Comparison of ENCODE assay signal across 18 cellular contexts in genomic region chr19:40581531-40581930, GRCh38. TPM values are rescaled to one million over a fixed set of nuclear protein-coding genes. Genes with fewer than 3 reads are reported as not detected.
DNase-seq lines count a peak whose midpoint lies in the region; ATAC-seq, FAIRE-seq and TF ChIP-seq lines count a peak whose summit lies in the region.
"Had no signal": no experiment of that assay in that cellular context is flagged by ENCODE, and none has a peak within 500 bp of the region (broad histone marks: within the 10 kb centered on the region; RNA-seq: fewer than 3 reads in every experiment).

No MANE protein-coding gene starts in this region.

- no peak for TF ChIP-seq CTCF in CD14-positive monocyte (IDR thresholded peaks at IDR 0.05)
- no peak for TF ChIP-seq CTCF in K562 (IDR thresholded peaks at IDR 0.05 in 2 of 3, conservative IDR thresholded peaks at IDR 0.05 in 1 of 3; ENCODE audit: insufficient read depth in 2 of 3, low read depth in 1 of 3, low read length in 3 of 3)
- no peak for TF ChIP-seq CTCF in neutrophil (IDR thresholded peaks at IDR 0.05)
- no peak for TF ChIP-seq CTCF in upper lobe of right lung (IDR thresholded peaks at IDR 0.05)

- no peak for TF ChIP-seq POLR2A in K562 (conservative IDR thresholded peaks at IDR 0.05)

- peak overlapping the region; percentile 95 to 100 (median 99) for H3K27ac Mint-ChIP-seq in CD14-positive monocyte
- H3K27ac Mint-ChIP-seq: CD4-positive, alpha-beta T cell had no signal

- CTCF ChIA-PET in K562 (lab: Yijun Ruan, JAX; ENCODE audit: low intra/inter-chr PET ratio) = no interaction called here

- no peaks in the 10 kb centered on the region for H3K9me1 ChIP-seq in K562 (ENCODE audit: control insufficient read depth, insufficient read depth, low read length)

- H3K27me3 Mint-ChIP-seq in CD14-positive monocyte (ENCODE audit: low read depth in 3 of 3) = no peaks in the 10 kb centered on the region
- H3K27me3 Mint-ChIP-seq: CD4-positive, alpha-beta T cell; CD8-positive, alpha-beta memory T cell had no signal

- H2AFZ ChIP-seq in K562 (ENCODE audit: low read depth, low read length) = no peak overlapping the region

- ATAC-seq in K562 (no peak), HG02885 (IDR thresholded peaks at IDR 0.05; ENCODE audit: poor library complexity, unreplicated experiment) (no peak), GM18519 (IDR thresholded peaks at IDR 0.05; ENCODE audit: low FRiP score, unreplicated experiment) (no peak), upper lobe of right lung (no peak)
- ATAC-seq: GM12878 had no signal

- no peak for DNase-seq in CD14-positive monocyte (ENCODE audit: low spot score)
- no peak for DNase-seq in K562 (ENCODE audit: extremely low read depth in 1 of 4, low spot score in 3 of 4)
- DNase-seq in upper lobe of right lung = no peak
- DNase-seq: CD4-positive, alpha-beta T cell; CD8-positive, alpha-beta memory T cell; DMS 273 treated with DMSO at 0.1 percent for 48 hours; DMS79; EL; GDM1; GOT3 had no signal

- whole genome bisulfite sequencing in K562 (ENCODE audit: insufficient coverage, low coverage, missing lambda C conversion rate) = 77% methylated on average over 5 of the region's 5 CpGs

- in situ Hi-C loops in K562 (cut with MboI) = no loop called here

- H3K27me3 ChIP-seq in K562 (ENCODE audit: control insufficient read depth in 2 of 2, insufficient read depth in 2 of 2, low read length in 2 of 2) (no peaks in the 10 kb centered on the region), neutrophil (no peaks in the 10 kb centered on the region), upper lobe of right lung (no peaks in the 10 kb centered on the region)

- BruUV-seq in K562 (replicated peaks; lab: Mats Ljungman, UMichigan) = no TSS peak

- H3K36me3 ChIP-seq in K562 (ENCODE audit: control insufficient read depth, insufficient read depth, low read length) (peaks cover 21% of the 10 kb centered on the region; the same call in 1 of the 3 replicates), neutrophil (peaks cover 84% of the 10 kb centered on the region), upper lobe of right lung (peaks cover 52% of the 10 kb centered on the region)

- peaks cover 74% of the 10 kb centered on the region for H3K4me1 Mint-ChIP-seq in CD14-positive monocyte

- no peak for TF ChIP-seq RAD21 in K562 (CRISPR knock-in tag; conservative IDR thresholded peaks at IDR 0.05 in 1 of 2, IDR thresholded peaks at IDR 0.05 in 1 of 2)

- peaks cover 64 to 72% of the 10 kb centered on the region in 2 donors for H3K36me3 Mint-ChIP-seq in CD14-positive monocyte

- peaks cover 0 to 3% (median 0%) of the 10 kb centered on the region in 7 donors for H3K9me3 Mint-ChIP-seq in CD14-positive monocyte
- H3K9me3 Mint-ChIP-seq: CD4-positive, alpha-beta T cell; CD8-positive, alpha-beta memory T cell had no signal

- no peak overlapping the region for H3K27ac ChIP-seq in K562 (ENCODE audit: extremely low read depth, low read depth, low read length)
- peak overlapping the region; percentile 99 for H3K27ac ChIP-seq in neutrophil
- no peak overlapping the region for H3K27ac ChIP-seq in upper lobe of right lung
- H3K27ac ChIP-seq: C4-2B had no signal

- no peak for FAIRE-seq in K562 (lab: Jason Lieb, UNC)
- FAIRE-seq: D721Med, GM12878, H54 had no signal

- H3K4me3 ChIP-seq in K562 = no peak overlapping the region
- H3K4me3 ChIP-seq in neutrophil (ENCODE audit: low read depth in 1 of 2, low read length in 1 of 2) = no peak overlapping the region
- H3K4me3 ChIP-seq in upper lobe of right lung = no peak overlapping the region
- H3K4me3 ChIP-seq: GM12878, HAP-1 had no signal

- H3K9ac ChIP-seq in K562 (ENCODE audit: insufficient read depth in 1 of 2, low read depth in 2 of 2, low read length in 2 of 2) = no peak overlapping the region

- H4K20me1 ChIP-seq in K562 (replicated peaks; ENCODE audit: control insufficient read depth, insufficient read depth, low read length) = no peaks in the 10 kb centered on the region

- H3K4me1 ChIP-seq in K562 (replicated peaks in 1 of 2; ENCODE audit: control insufficient read depth in 2 of 2, insufficient read depth in 2 of 2, low read length in 2 of 2) (peaks cover 17 to 34% of the 10 kb centered on the region in 2 experiments), neutrophil (ENCODE audit: control insufficient read depth in 1 of 2, insufficient read depth in 1 of 2, low read depth in 1 of 2, low read length in 1 of 2) (peaks cover 54 to 67% of the 10 kb centered on the region in 2 experiments), upper lobe of right lung (peaks cover 8% of the 10 kb centered on the region)
- H3K4me1 ChIP-seq: HAP-1 had no signal

- no peak overlapping the region for H3K4me3 Mint-ChIP-seq in CD14-positive monocyte
- H3K4me3 Mint-ChIP-seq: CD4-positive, alpha-beta T cell had no signal

- no peak overlapping the region for H3K4me2 ChIP-seq in K562 (ENCODE audit: insufficient read depth, low read length)

- POLR2A ChIA-PET in K562 (lab: Yijun Ruan, JAX) = no interaction called here

- intact Hi-C loops in CD14-positive monocyte (cut with micrococcal nuclease) = no loop called here
- intact Hi-C loops in K562 (cut with micrococcal nuclease) = no loop called here
- intact Hi-C loops in upper lobe of right lung (cut with DNase I) = no loop called here

- H3K9me3 ChIP-seq in K562 (replicated peaks; ENCODE audit: control insufficient read depth, insufficient read depth, low read depth, low read length) = no peaks in the 10 kb centered on the region
- no peaks in the 10 kb centered on the region for H3K9me3 ChIP-seq in neutrophil
- no peaks in the 10 kb centered on the region for H3K9me3 ChIP-seq in upper lobe of right lung
- H3K9me3 ChIP-seq: HAP-1 had no signal

- H3K79me2 ChIP-seq in K562 (ENCODE audit: control insufficient read depth, insufficient read depth, low read length) = peaks cover 7% of the 10 kb centered on the region; the same call in 2 of the 3 replicates

- TF ChIP-seq EP300 in K562 (IDR thresholded peaks at IDR 0.05; ENCODE audit: low read length) = no peak

TF ChIP-seq in K562, 482 proteins besides CTCF, POLR2A, EP300 and RAD21 (continues in another document):
- TF ChIP-seq ATF6 (CRISPR knock-in tag; IDR thresholded peaks at IDR 0.05) (no peak), FUS (optimal IDR thresholded peaks at IDR 0.05; ENCODE audit: low read depth, low read length) (no peak), ZNF444 (CRISPR knock-in tag; IDR thresholded peaks at IDR 0.05) (no peak), KDM1A (IDR thresholded peaks at IDR 0.05) (peak; percentile 64 to 84; a peak in 3 of 4 replicates)

RNA-seq across cellular contexts. Expression of gene SHKBP1, which starts 4.9 kb away (rescaled TPM):
- 100 to 1,000 TPM; 234 to 284 TPM for polyA plus RNA-seq in CD14-positive monocyte
- 33.3 and 146 TPM in 2 replicates for total RNA-seq in K562 (2011; cell fraction: chromatin; rRNA removed; ENCODE audit: low replicate concordance)
- total RNA-seq in K562 (2011; cell fraction: nucleolus; rRNA removed) = 62.0 and 84.4 TPM in 2 replicates
- 39.4 and 65.9 TPM in 2 replicates for total RNA-seq in K562 (2011; cell fraction: nucleoplasm; rRNA removed)
- 33.7 and 48.0 TPM in 2 replicates for total RNA-seq in K562 (2014; rRNA removed)
- 6.6 and 9.6 TPM in 2 replicates for total RNA-seq in K562 (2014; rRNA removed; fragmentation: Illumina TruSeq; extraction: Trizol)
- total RNA-seq in K562 (2015; rRNA removed; fragmentation: Illumina TruSeq; extraction: Trizol) = 17.5 and 22.3 TPM in 2 replicates
- total RNA-seq in K562 (2021) = 54.5 and 58.1 TPM in 2 replicates
- 18.9 and 24.4 TPM in 2 replicates for polyA plus RNA-seq in K562 (2011; rRNA removed)
- 34.0 and 79.0 TPM in 2 replicates for polyA plus RNA-seq in K562 (2011; cell fraction: cytosol; rRNA removed)
- 68.6 and 104 TPM in 2 replicates for polyA plus RNA-seq in K562 (2011; cell fraction: nucleus; rRNA removed)
- polyA plus RNA-seq in K562 (2012) = 56.1 and 106 TPM in 2 replicates
- 33.7 and 42.0 TPM in 2 replicates for polyA plus RNA-seq in K562 (2014; fragmentation: Illumina TruSeq; extraction: Trizol)
- polyA plus RNA-seq in K562 (2014; fragmentation: Nextera tagmentation; extraction: Ambion mirVana) = 1 to 10 TPM; 1.2 to 4.9 TPM
- polyA plus RNA-seq in K562 (2014; rRNA removed) = 34.2 and 40.4 TPM in 2 replicates
- 11.5 and 17.4 TPM in 2 replicates for polyA minus RNA-seq in K562 (2011; rRNA and poly(A)+ RNA removed)
- polyA minus RNA-seq in K562 (2011; cell fraction: cytosol; rRNA and poly(A)+ RNA removed) = 53.0 and 61.0 TPM in 2 replicates
- polyA minus RNA-seq in K562 (2011; cell fraction: nucleus; rRNA and poly(A)+ RNA removed) = 18.8 and 19.9 TPM in 2 replicates
- total RNA-seq in upper lobe of right lung = 68.1 TPM

RNA-seq across cellular contexts. Expression of gene LTBP4, which starts 19.6 kb away (rescaled TPM):
- polyA plus RNA-seq in CD14-positive monocyte (1 to 10 TPM; 3.8 to 8.0 TPM), K562 (2011; rRNA removed) (34.4 and 64.2 TPM in 2 replicates), K562 (2014; fragmentation: Illumina TruSeq; extraction: Trizol) (31.6 and 65.6 TPM in 2 replicates), K562 (2014; fragmentation: Nextera tagmentation; extraction: Ambion mirVana) (under 1 TPM; 0.35 to 0.53 TPM), K562 (2014; rRNA removed) (108 and 112 TPM in 2 replicates)
- total RNA-seq in K562 (2011; cell fraction: chromatin; rRNA removed; ENCODE audit: low replicate concordance) = 209 and 457 TPM in 2 replicates
- 301 and 327 TPM in 2 replicates for total RNA-seq in K562 (2011; cell fraction: nucleolus; rRNA removed)
- 219 and 259 TPM in 2 replicates for total RNA-seq in K562 (2011; cell fraction: nucleoplasm; rRNA removed)
- total RNA-seq in K562 (2014; rRNA removed) (38.7 and 44.5 TPM in 2 replicates), K562 (2014; rRNA removed; fragmentation: Illumina TruSeq; extraction: Trizol) (6.1 and 9.7 TPM in 2 replicates), K562 (2015; rRNA removed; fragmentation: Illumina TruSeq; extraction: Trizol) (19.9 and 25.0 TPM in 2 replicates), K562 (2021) (148 and 160 TPM in 2 replicates), upper lobe of right lung (430 TPM)
- polyA plus RNA-seq in K562 (2011; cell fraction: cytosol; rRNA removed) = 40.5 and 63.1 TPM in 2 replicates
- 400 and 488 TPM in 2 replicates for polyA plus RNA-seq in K562 (2011; cell fraction: nucleus; rRNA removed)
- 256 and 263 TPM in 2 replicates for polyA plus RNA-seq in K562 (2012)
- 6.8 and 10.0 TPM in 2 replicates for polyA minus RNA-seq in K562 (2011; rRNA and poly(A)+ RNA removed)
- polyA minus RNA-seq in K562 (2011; cell fraction: cytosol; rRNA and poly(A)+ RNA removed) = 50.8 and 74.4 TPM in 2 replicates
- 47.9 and 57.5 TPM in 2 replicates for polyA minus RNA-seq in K562 (2011; cell fraction: nucleus; rRNA and poly(A)+ RNA removed)
